Comparison of ENCODE assay signal across 10 cellular contexts in genomic region chr12:10910380-10910779, GRCh38. TPM values are rescaled to one million over a fixed set of nuclear protein-coding genes. Genes with fewer than 3 reads are reported as not detected.
"Had no signal": no experiment of that assay in that cellular context is flagged by ENCODE, and none has a peak within 500 bp of the region (broad histone marks: within the 10 kb centered on the region; RNA-seq: fewer than 3 reads in every experiment).

No MANE protein-coding gene starts in this region.

- H3K4me1 ChIP-seq: HAP-1 had no signal

- FAIRE-seq: HTR-8/SVneo had no signal

- DNase-seq: GM23248, GOT3, H7, HFFc6 had no signal

- H2AFZ ChIP-seq: GM23248 had no signal

- H3K27ac ChIP-seq: GM23248 had no signal

- H3K9ac ChIP-seq: GM23248 had no signal

- ATAC-seq: HCT116 had no signal

- H3K9me3 ChIP-seq: HAP-1 had no signal

- H3K4me3 ChIP-seq: GM23248, HAP-1 had no signal

- H3K36me3 ChIP-seq: HAP-1 had no signal

RNA-seq across cellular contexts. Expression of gene TAS2R13, which starts 1.0 kb away (rescaled TPM):
- polyA plus RNA-seq: GM23248, IgD-negative memory B cell had no signal

RNA-seq across cellular contexts. Expression of gene PRH2, which starts 18.7 kb away (rescaled TPM):
- total RNA-seq: GM23248, H4, HFFc6, HT-29 had no signal
- polyA plus RNA-seq: IgD-negative memory B cell had no signal
